In genomic region chr3:134799393-134799792, GRCh38 we compare ENCODE assay signal across 18 cellular contexts. TPM values are rescaled to one million over a fixed set of nuclear protein-coding genes. Genes with fewer than 3 reads are reported as not detected.
DNase-seq lines count a peak whose midpoint lies in the region; ATAC-seq, FAIRE-seq and TF ChIP-seq lines count a peak whose summit lies in the region.
"Had no signal": no experiment of that assay in that cellular context is flagged by ENCODE, and none has a peak within 500 bp of the region (broad histone marks: within the 10 kb centered on the region; RNA-seq: fewer than 3 reads in every experiment).

No MANE protein-coding gene starts in this region.

- H3K27me3 ChIP-seq in right lobe of liver: peaks cover 8 to 12% of the 10 kb centered on the region in 2 donors

- H3K4me3 Mint-ChIP-seq in MCF 10A (ENCODE audit: unreplicated experiment) (no peak overlapping the region), chondrocyte (ENCODE audit: unreplicated experiment) (no peak overlapping the region)
- H3K4me3 Mint-ChIP-seq: CD8-positive, alpha-beta T cell; natural killer cell; stimulated activated effector memory CD8-positive, alpha-beta T cell treated with anti-CD3 and anti-CD28 coated beads, Interleukin-12 subunit alpha, Interleukin-12 subunit beta, amount 100 ng/mL, for 72 hours had no signal

- peak; percentile 37 to 49 for DNase-seq in T47D (ENCODE audit: low read depth in 1 of 2, low spot score in 1 of 2)
- DNase-seq in MCF 10A (ENCODE audit: unreplicated experiment): no peak
- no peak for DNase-seq in chondrocyte (ENCODE audit: low spot score)
- peak; percentile 60 for DNase-seq in medulla oblongata (ENCODE audit: extremely low spot score)
- no peak for DNase-seq in left colon
- no peak for DNase-seq in right lobe of liver
- no peak for DNase-seq in GM12892 (ENCODE audit: insufficient read length)
- no peak for DNase-seq in D341Med (ENCODE audit: low spot score)
- DNase-seq: activated CD8-positive, alpha-beta memory T cell treated with anti-CD3 and anti-CD28 coated beads for 24 hours; mammary epithelial cell; natural killer cell; NCI-H187; OCI-M1; stimulated activated CD4-positive, alpha-beta T cell treated with anti-CD3 and anti-CD28 coated beads, Interleukin-12 subunit alpha, Interleukin-12 subunit beta, amount 100 ng/mL, for 4 hours had no signal

- no TSS peak for BruUV-seq in MCF 10A (replicated peaks; lab: Mats Ljungman, UMichigan)

- no peak overlapping the region for H3K27ac Mint-ChIP-seq in MCF 10A (ENCODE audit: low read depth, unreplicated experiment)
- H3K27ac Mint-ChIP-seq in chondrocyte (ENCODE audit: unreplicated experiment): peak overlapping the region; percentile 33
- H3K27ac Mint-ChIP-seq: activated T-helper 1 cell treated with anti-CD3 and anti-CD28 coated beads, Interleukin-12 subunit alpha, Interleukin-12 subunit beta, Interleukin-2, Interleukin-4 antibody, amounts not matched to agents 30 ng/mL and 10 ng/mL and 1 ng/mL, durations not matched to agents 14 hours and 24 hours and 36 hours; CD8-positive, alpha-beta T cell; natural killer cell; stimulated activated effector memory CD8-positive, alpha-beta T cell treated with anti-CD3 and anti-CD28 coated beads, Interleukin-12 subunit alpha, Interleukin-12 subunit beta, amount 100 ng/mL, for 72 hours had no signal

- 55% methylated on average over 4 of the region's 6 CpGs for WGBS in right lobe of liver (ENCODE audit: insufficient coverage, low coverage, low lambda C conversion rate, missing lambda C conversion rate)

- H3K4me3 ChIP-seq in right lobe of liver: no peak overlapping the region

- H3K36me3 Mint-ChIP-seq in MCF 10A (ENCODE audit: insufficient read depth, unreplicated experiment): no peaks in the 10 kb centered on the region
- H3K36me3 Mint-ChIP-seq in chondrocyte (ENCODE audit: low read depth): no peaks in the 10 kb centered on the region
- H3K36me3 Mint-ChIP-seq: CD8-positive, alpha-beta T cell; natural killer cell; stimulated activated effector memory CD8-positive, alpha-beta T cell treated with anti-CD3 and anti-CD28 coated beads, Interleukin-12 subunit alpha, Interleukin-12 subunit beta, amount 100 ng/mL, for 72 hours had no signal

- H3K4me1 ChIP-seq in right lobe of liver: peaks cover 0 to 13% (median 3%) of the 10 kb centered on the region in 4 donors

- H3K9me3 Mint-ChIP-seq in MCF 10A (ENCODE audit: unreplicated experiment) (no peaks in the 10 kb centered on the region), chondrocyte (ENCODE audit: low read depth) (no peaks in the 10 kb centered on the region)
- H3K9me3 Mint-ChIP-seq: CD8-positive, alpha-beta T cell; natural killer cell; stimulated activated effector memory CD8-positive, alpha-beta T cell treated with anti-CD3 and anti-CD28 coated beads, Interleukin-12 subunit alpha, Interleukin-12 subunit beta, amount 100 ng/mL, for 72 hours had no signal

- no peak for FAIRE-seq in GM12892 (lab: Jason Lieb, UNC)
- FAIRE-seq: A204.1 had no signal

- ATAC-seq in left colon (no peak), right lobe of liver (no peak)
- ATAC-seq: CD8-positive, alpha-beta T cell; natural killer cell; stimulated activated effector memory CD8-positive, alpha-beta T cell treated with anti-CD3 and anti-CD28 coated beads, Interleukin-12 subunit alpha, Interleukin-12 subunit beta, amount 100 ng/mL, for 72 hours had no signal

- H3K4me1 Mint-ChIP-seq in MCF 10A (ENCODE audit: insufficient read depth, unreplicated experiment) (peaks cover 5% of the 10 kb centered on the region), chondrocyte (ENCODE audit: low read depth) (peaks cover 20% of the 10 kb centered on the region)

- CTCF ChIA-PET in MCF 10A (lab: Yijun Ruan, JAX): interaction anchor here (0.7 to 1.2 kb wide), 2 partner anchors 10 to 704 kb away, joined by 3 to 4 read pairs; no protein-coding TSS in a partner anchor

- H3K36me3 ChIP-seq in right lobe of liver: no peaks in the 10 kb centered on the region

- no peaks in the 10 kb centered on the region for H3K9me3 ChIP-seq in right lobe of liver

- TF ChIP-seq CTCF in MCF 10A (IDR thresholded peaks at IDR 0.05; ENCODE audit: unreplicated experiment): no peak
- no peak for TF ChIP-seq CTCF in chondrocyte (IDR thresholded peaks at IDR 0.05)
- TF ChIP-seq CTCF in right lobe of liver (IDR thresholded peaks at IDR 0.05): no peak

- intact Hi-C loops in MCF 10A (cut with micrococcal nuclease) (loop anchor here (5.0 to 10.0 kb wide), 2 partner anchors 202 to 1245 kb away; no protein-coding TSS in a partner anchor), left colon (cut with DNase I, micrococcal nuclease) (loop anchor here in 1 of 2 donors (10.0 kb wide), 1 partner anchor 705 kb away; no protein-coding TSS in a partner anchor), right lobe of liver (cut with DNase I) (loop anchor here (10.0 kb wide), 3 partner anchors 445 to 1095 kb away; no protein-coding TSS in a partner anchor)

- POLR2A ChIA-PET in MCF 10A (lab: Yijun Ruan, JAX): no interaction called here

- peaks cover 36% of the 10 kb centered on the region for H3K27me3 Mint-ChIP-seq in MCF 10A (ENCODE audit: insufficient read depth, unreplicated experiment)
- H3K27me3 Mint-ChIP-seq in chondrocyte (ENCODE audit: low read depth): peaks cover 21% of the 10 kb centered on the region

- in situ Hi-C loops in T47D (cut with HindIII; ENCODE audit: low pct_unique_long_range_greater_than_20kb, low sequenced_read_pairs): no loop called here

- H3K27ac ChIP-seq in right lobe of liver: no peak overlapping the region

- no peak for TF ChIP-seq POLR2A in right lobe of liver (IDR thresholded peaks at IDR 0.05)
- TF ChIP-seq POLR2A in GM12892 (IDR thresholded peaks at IDR 0.05; ENCODE audit: low read depth, low read length): no peak

RNA-seq across cellular contexts. Expression of gene EPHB1, which starts 4.3 kb away (rescaled TPM):
- total RNA-seq in MCF 10A (2022): not detected in 2 replicates
- 1.0 to 1.7 TPM (median 1.6 TPM) in 3 replicates for total RNA-seq in chondrocyte
- 1 to 10 TPM in 1 of 2 donors, under 1 TPM in 1; 0.31 to 1.1 TPM for total RNA-seq in left colon
- total RNA-seq in right lobe of liver: 10 to 100 TPM in 1 of 6 experiments, 1 to 10 TPM in 4, under 1 TPM in 1; 0.63 to 10.9 (median 1.8) TPM
- polyA plus RNA-seq in GM12892 (2012; ENCODE audit: missing spikeins): 0.53 TPM
- total RNA-seq: CD8-positive, alpha-beta T cell had no signal

Comparison
In these comparisons a context has a peak if more than half of its experiments do, and no peak if none do; other contexts are left out.
1. DNase-seq: peak in T47D (2 of 2) and medulla oblongata (single experiment); none in MCF 10A (single experiment), chondrocyte (single experiment), left colon (0 of 2), right lobe of liver (0 of 3), GM12892 (single experiment) and D341Med (single experiment).